13 cellular contexts compared by ENCODE assay signal in the genomic region with DNA sequence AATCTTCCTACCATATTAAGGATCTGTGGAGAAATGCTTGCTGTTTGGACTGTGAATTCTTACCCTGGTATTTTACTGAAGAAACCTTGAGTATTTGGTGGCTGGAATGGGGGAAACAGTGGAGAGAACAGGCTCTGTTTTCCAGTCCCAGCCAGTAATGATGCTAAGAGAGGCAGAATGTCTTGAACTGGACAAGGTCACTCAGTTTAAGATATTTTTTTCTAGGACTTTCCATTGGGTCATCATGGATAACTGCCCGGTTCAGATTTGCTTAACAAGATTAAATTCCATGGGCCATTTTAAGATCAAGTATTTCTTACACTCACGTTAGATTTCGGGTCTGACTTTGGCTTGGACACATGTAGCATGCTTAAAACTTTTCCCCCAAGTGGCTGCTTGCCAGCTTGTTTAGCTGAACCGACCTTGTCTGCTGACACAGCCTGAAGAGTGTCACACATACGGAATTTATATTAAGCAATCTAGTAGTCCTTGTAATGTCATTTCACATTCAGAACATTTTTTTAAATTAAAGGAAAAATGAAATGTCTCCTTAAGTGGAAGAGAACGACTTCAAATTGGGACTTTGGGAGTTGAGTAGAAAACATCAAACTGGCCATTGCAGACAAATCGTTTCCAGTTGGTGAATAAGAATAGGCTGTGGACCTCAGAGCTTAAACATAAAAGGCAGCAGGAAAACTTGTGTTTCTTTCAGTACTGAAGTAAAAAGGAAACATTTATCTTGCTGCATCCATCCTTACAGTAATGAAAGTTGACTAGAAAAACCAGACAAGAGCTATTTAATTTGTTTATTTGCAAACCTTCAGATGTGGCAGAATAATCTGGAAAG. TPM values are rescaled to one million over a fixed set of nuclear protein-coding genes. Genes with fewer than 3 reads are reported as not detected.
DNase-seq lines count a peak whose midpoint lies in the region; ATAC-seq and TF ChIP-seq lines count a peak whose summit lies in the region.
"Had no signal": no experiment of that assay in that cellular context is flagged by ENCODE, and none has a peak within 500 bp of the region (broad histone marks: within the 10 kb centered on the region; RNA-seq: fewer than 3 reads in every experiment).

No MANE protein-coding gene starts in this region.

- CTCF ChIA-PET in IMR-90 (lab: Yijun Ruan, JAX) = no interaction called here
- CTCF ChIA-PET in activated naive CD4-positive, alpha-beta T cell treated with anti-CD3 and anti-CD28 coated beads for 36 hours (lab: Charles Lee) = interaction anchor here (0.7 kb wide), 1 partner anchor 335 kb away, joined by 3 read pairs; no protein-coding TSS in a partner anchor

- no peak overlapping the region for H3K4me3 Mint-ChIP-seq in activated naive CD4-positive, alpha-beta T cell treated with anti-CD3 and anti-CD28 coated beads for 36 hours

- H3K27me3 Mint-ChIP-seq in activated naive CD4-positive, alpha-beta T cell treated with anti-CD3 and anti-CD28 coated beads for 36 hours (ENCODE audit: low read depth) = peaks cover 7% of the 10 kb centered on the region

- no peaks in the 10 kb centered on the region for H3K36me3 ChIP-seq in IMR-90 (ENCODE audit: control insufficient read depth, insufficient read depth, low read length)
- peaks cover 0 to 12% (median 2%) of the 10 kb centered on the region in 5 donors for H3K36me3 ChIP-seq in subcutaneous abdominal adipose tissue (ENCODE audit: control insufficient read depth in 5 of 5, insufficient read depth in 5 of 5, low read length in 5 of 5)

- TF ChIP-seq POLR2A in IMR-90 (IDR thresholded peaks at IDR 0.05; ENCODE audit: low read depth, low read length) (no peak), lower leg skin (IDR thresholded peaks at IDR 0.05) (no peak)

- H3K36me3 Mint-ChIP-seq in activated naive CD4-positive, alpha-beta T cell treated with anti-CD3 and anti-CD28 coated beads for 36 hours (ENCODE audit: low read depth) = peaks cover 34% of the 10 kb centered on the region

- 0 out of 2 replicates have a peak overlapping the region, but pooled peaks have one; percentile 2 for H3K56ac ChIP-seq in IMR-90 (ENCODE audit: extremely low read depth, insufficient read depth, low read length)

- peak overlapping the region; percentile 28; the same call in 1 of the 2 replicates for H3K4ac ChIP-seq in IMR-90 (ENCODE audit: low read depth, low read length)

- H2AK9ac ChIP-seq in IMR-90 (replicated peaks; ENCODE audit: low read depth, low read length, poor library complexity) = no peak overlapping the region

- H3K9me3 Mint-ChIP-seq in activated naive CD4-positive, alpha-beta T cell treated with anti-CD3 and anti-CD28 coated beads for 36 hours = peaks cover 3% of the 10 kb centered on the region

- no peak for TF ChIP-seq RAD21 in IMR-90 (IDR thresholded peaks at IDR 0.05; ENCODE audit: low read length)

- POLR2A ChIA-PET in IMR-90 (lab: Charles Lee; ENCODE audit: unreplicated experiment) = no interaction called here

- TF ChIP-seq CTCF in IMR-90 (conservative IDR thresholded peaks at IDR 0.05; ENCODE audit: low read depth, low read length) = no peak
- no peak for TF ChIP-seq CTCF in epithelial cell of esophagus (IDR thresholded peaks at IDR 0.05; ENCODE audit: insufficient read depth, low read depth, low read length, missing control alignments)
- no peak for TF ChIP-seq CTCF in lower leg skin (IDR thresholded peaks at IDR 0.05)

- no peak overlapping the region for H4K91ac ChIP-seq in IMR-90 (ENCODE audit: insufficient read depth, low read depth, low read length)

- no peak overlapping the region for H2AK5ac ChIP-seq in IMR-90 (ENCODE audit: low read depth, low read length)

- H2AFZ ChIP-seq in IMR-90 (replicated peaks; ENCODE audit: low read length, poor library complexity) = no peak overlapping the region

- ATAC-seq in IMR-90 (ENCODE audit: low read depth) (peak; percentile 80), HG03342 (IDR thresholded peaks at IDR 0.05; ENCODE audit: unreplicated experiment) (no peak)

- BruUV-seq in IMR-90 (replicated peaks; lab: Mats Ljungman, UMichigan) = no TSS peak

- H3K9me1 ChIP-seq in IMR-90 (ENCODE audit: insufficient read depth, low read length) = peaks cover 2% of the 10 kb centered on the region

- H2BK15ac ChIP-seq in IMR-90 (ENCODE audit: low read depth, low read length) = no peak overlapping the region

- dilution Hi-C loops in IMR-90 (cut with HindIII; ENCODE audit: low sequenced_read_pairs, unreplicated experiment) = no loop called here

- intact Hi-C loops in IMR-90 (cut with micrococcal nuclease) (no loop called here), lower leg skin (cut with DNase I; ENCODE audit: low total_unique reads) (no loop called here)
- intact Hi-C loops in activated naive CD4-positive, alpha-beta T cell treated with anti-CD3 and anti-CD28 coated beads for 36 hours (cut with micrococcal nuclease) = loop anchor here (10.0 kb wide), 1 partner anchor 242 kb away; no protein-coding TSS in a partner anchor

- H3K27me3 ChIP-seq in IMR-90 (ENCODE audit: control insufficient read depth, insufficient read depth, low read length) (no peaks in the 10 kb centered on the region), subcutaneous abdominal adipose tissue (ENCODE audit: control insufficient read depth in 5 of 5, insufficient read depth in 4 of 5, low read length in 5 of 5) (no peaks in the 10 kb centered on the region)

- peak overlapping the region; percentile 69 for H2BK5ac ChIP-seq in IMR-90 (ENCODE audit: low read depth, low read length, poor library complexity, severe bottlenecking)

- no peaks in the 10 kb centered on the region; a peak in 1 of 4 replicates for H3K79me1 ChIP-seq in IMR-90 (ENCODE audit: low read depth in 1 of 2, low read length in 2 of 2)

- peaks cover 23% of the 10 kb centered on the region for H3K4me1 Mint-ChIP-seq in activated naive CD4-positive, alpha-beta T cell treated with anti-CD3 and anti-CD28 coated beads for 36 hours (ENCODE audit: low read depth)

- no peaks in the 10 kb centered on the region for H3K9me3 ChIP-seq in IMR-90 (ENCODE audit: control insufficient read depth, insufficient read depth, low read length)
- H3K9me3 ChIP-seq in subcutaneous abdominal adipose tissue (ENCODE audit: control insufficient read depth in 5 of 5, low read length in 5 of 5) = no peaks in the 10 kb centered on the region

- no peak overlapping the region for H3K4me3 ChIP-seq in IMR-90 (ENCODE audit: insufficient read depth, low read depth, low read length)
- H3K4me3 ChIP-seq in epithelial cell of esophagus (ENCODE audit: low read length) = no peak overlapping the region
- H3K4me3 ChIP-seq in lower leg skin (ENCODE audit: low read depth, poor library complexity, severe bottlenecking) = no peak overlapping the region
- H3K4me3 ChIP-seq in subcutaneous abdominal adipose tissue (ENCODE audit: low read depth in 1 of 5, low read length in 5 of 5) = no peak overlapping the region

- DNase-seq in IMR-90 = peak; percentile 67
- peak; percentile 9 for DNase-seq in epithelial cell of esophagus (ENCODE audit: low read depth)
- DNase-seq in lower leg skin (ENCODE audit: low spot score in 2 of 2) = peak; percentile 77 to 93
- DNase-seq in OCI-M1 (lab: John Stamatoyannopoulos, UW) = no peak
- no peak for DNase-seq in activated naive CD4-positive, alpha-beta T cell treated with anti-CD3 and anti-CD28 coated beads for 36 hours
- DNase-seq in iPS-NIHi11 (ENCODE audit: low spot score) = no peak
- DNase-seq: DMS 273 treated with DMSO at 0.1 percent for 48 hours; effector CD8-positive, alpha-beta T cell; occipital lobe had no signal

- H3K18ac ChIP-seq in IMR-90 (ENCODE audit: low read depth, low read length) = peak overlapping the region; percentile 89; the same call in 1 of the 2 replicates

- H3K27ac ChIP-seq in IMR-90 (ENCODE audit: insufficient read depth, low read length) = peak overlapping the region; percentile 30; the same call in 1 of the 2 replicates
- peak overlapping the region; percentile 85 for H3K27ac ChIP-seq in subcutaneous abdominal adipose tissue (ENCODE audit: low read depth, low read length)
- H3K27ac ChIP-seq: VCaP had no signal

- 0 out of 4 replicates have a peak overlapping the region, but pooled peaks of 1 of the 2 experiments have one; percentile 1 for H4K8ac ChIP-seq in IMR-90 (ENCODE audit: low read depth in 2 of 2, low read length in 2 of 2)

- 0 out of 2 replicates have a peak overlapping the region, but pooled peaks have one; percentile 10 for H3K14ac ChIP-seq in IMR-90 (replicated peaks; ENCODE audit: low read depth, low read length)

- H3K23ac ChIP-seq in IMR-90 (ENCODE audit: low read depth, low read length) = peak overlapping the region; percentile 14; the same call in 1 of the 2 replicates

- in situ Hi-C loops in IMR-90 (cut with MboI; ENCODE audit: low sequenced_read_pairs) = no loop called here

- 0% methylated on average over 4 of the region's 7 CpGs; no CpG with 5 or more reads in 1 of the 2 experiments for WGBS in IMR-90 (ENCODE audit: extremely low coverage in 2 of 2, insufficient read length in 1 of 2), 2 experiments
- 50 to 59% methylated on average over 7 of the region's 7 CpGs for WGBS in lower leg skin, 2 donors

- peaks cover 16% of the 10 kb centered on the region for H3K4me1 ChIP-seq in IMR-90 (ENCODE audit: control insufficient read depth, insufficient read depth, low read length)
- H3K4me1 ChIP-seq in subcutaneous abdominal adipose tissue (ENCODE audit: control insufficient read depth in 5 of 5, insufficient read depth in 5 of 5, low read length in 5 of 5) = peaks cover 4 to 60% (median 52%) of the 10 kb centered on the region in 5 donors

- H3K4me2 ChIP-seq in IMR-90 (ENCODE audit: low read depth, low read length) = peak overlapping the region; percentile 43

- no peaks in the 10 kb centered on the region for H4K20me1 ChIP-seq in IMR-90 (ENCODE audit: insufficient read depth, low read length)

- 0 out of 2 replicates have a peak overlapping the region, but pooled peaks have one; percentile 6 for H2BK20ac ChIP-seq in IMR-90 (ENCODE audit: low read depth, low read length)

- H3K9ac ChIP-seq in IMR-90 (ENCODE audit: low read depth, low read length) (no peak overlapping the region), subcutaneous abdominal adipose tissue (ENCODE audit: low read length in 5 of 5) (peak overlapping the region in 2 of 5 donors; percentile 30 to 68)

- peak overlapping the region; percentile 28 for H2BK120ac ChIP-seq in IMR-90 (ENCODE audit: low read depth, low read length)

- peak overlapping the region; percentile 9; the same call in 1 of the 2 replicates for H4K5ac ChIP-seq in IMR-90 (ENCODE audit: low read depth, low read length)

- no peak overlapping the region for H3K27ac Mint-ChIP-seq in activated naive CD4-positive, alpha-beta T cell treated with anti-CD3 and anti-CD28 coated beads for 36 hours
- H3K27ac Mint-ChIP-seq: activated T-helper 2 cell treated with anti-CD3 and anti-CD28 coated beads, Interferon-gamma antibody, Interleukin-2, Interleukin-4, amounts not matched to agents 10 μg/mL and 5 μg/mL and 100 μg/mL, durations not matched to agents 14 hours and 24 hours and 36 hours had no signal

RNA-seq across cellular contexts. Expression of a gene that starts 28.9 kb away (rescaled TPM):
- total RNA-seq in IMR-90 (2012; rRNA removed) = 0.56 and 0.72 TPM in 2 replicates
- polyA plus RNA-seq in IMR-90 (2012; rRNA removed) = 3.5 and 3.9 TPM in 2 replicates
- polyA plus RNA-seq in IMR-90 (2012; cell fraction: cytosol; rRNA removed) = 0.78 and 1.5 TPM in 2 replicates
- 0.81 and 5.1 TPM in 2 replicates for polyA plus RNA-seq in IMR-90 (2012; cell fraction: nucleus; rRNA removed; ENCODE audit: low replicate concordance)
- 1 to 10 TPM in 3 of 4 donors, under 1 TPM in 1; 0.34 to 2.0 (median 1.2) TPM for total RNA-seq in lower leg skin
- total RNA-seq in activated naive CD4-positive, alpha-beta T cell treated with anti-CD3 and anti-CD28 coated beads for 36 hours = 1 to 10 TPM; 3.6 to 3.9 TPM

Comparison
In these comparisons a context has a peak if more than half of its experiments do, and no peak if none do; other contexts are left out.
1. DNase-seq: peak in IMR-90 (single experiment), epithelial cell of esophagus (single experiment) and lower leg skin (2 of 2); none in OCI-M1 (single experiment), activated naive CD4-positive, alpha-beta T cell treated with anti-CD3 and anti-CD28 coated beads for 36 hours (single experiment) and iPS-NIHi11 (single experiment).